27 cellular contexts compared by ENCODE assay signal in genomic region chr13:76027131-76027530, GRCh38.
"Had no signal": no experiment of that assay in that cellular context is flagged by ENCODE, and none has a peak within 500 bp of the region (broad histone marks: within the 10 kb centered on the region; RNA-seq: fewer than 3 reads in every experiment).

No MANE protein-coding gene starts in this region.

- H3K4me1 Mint-ChIP-seq: activated naive CD4-positive, alpha-beta T cell treated with anti-CD3 and anti-CD28 coated beads, Interleukin-2, amount 10 ng/mL, durations not matched to agents 7 days and 5 days; nephron; stimulated activated effector memory CD8-positive, alpha-beta T cell treated with anti-CD3 and anti-CD28 coated beads, Interleukin-12 subunit alpha, Interleukin-12 subunit beta, amount 100 ng/mL, for 72 hours had no signal

- H3K9me3 ChIP-seq: ascending aorta, esophagus muscularis mucosa, neutrophil, right lobe of liver, upper lobe of left lung, vagina had no signal

- H3K27ac ChIP-seq: ascending aorta, brain microvascular endothelial cell, esophagus muscularis mucosa, foreskin keratinocyte, heart right ventricle, neutrophil, right lobe of liver, upper lobe of left lung, vagina, VCaP had no signal

- H3K27me3 Mint-ChIP-seq: activated naive CD4-positive, alpha-beta T cell treated with anti-CD3 and anti-CD28 coated beads, Interleukin-2, amount 10 ng/mL, durations not matched to agents 7 days and 5 days; dendritic cell treated with granulocyte-macrophage colony-stimulating factor and Interleukin-4, amounts not matched to agents 40 ng/mL and 50 ng/mL, for 4 days; stimulated activated naive CD8-positive, alpha-beta T cell treated with anti-CD3 and anti-CD28 coated beads, Interleukin-15, Interleukin-2, amounts not matched to agents 100 ng/mL and 50 ng/mL, for 24 hours had no signal

- H3K9me3 Mint-ChIP-seq: activated naive CD4-positive, alpha-beta T cell treated with anti-CD3 and anti-CD28 coated beads, Interleukin-2, amount 10 ng/mL, durations not matched to agents 7 days and 5 days; activated naive CD8-positive, alpha-beta T cell treated with anti-CD3 and anti-CD28 coated beads, Interleukin-2, amount 10 ng/mL, durations not matched to agents 7 days and 5 days; activated T-cell treated with anti-CD3 and anti-CD28 coated beads, Interleukin-2, amount 50 U/mL, for 24 hours; stimulated activated naive CD8-positive, alpha-beta T cell treated with anti-CD3 and anti-CD28 coated beads, Interleukin-15, Interleukin-2, amounts not matched to agents 100 ng/mL and 50 ng/mL, for 24 hours had no signal

- H3K4me3 Mint-ChIP-seq: activated naive CD4-positive, alpha-beta T cell treated with anti-CD3 and anti-CD28 coated beads, Interleukin-2, amount 10 ng/mL, durations not matched to agents 7 days and 5 days; activated naive CD8-positive, alpha-beta T cell treated with anti-CD3 and anti-CD28 coated beads, Interleukin-2, amount 10 ng/mL, durations not matched to agents 7 days and 5 days; activated T-cell treated with anti-CD3 and anti-CD28 coated beads, Interleukin-2, amount 50 U/mL, for 24 hours; dendritic cell treated with granulocyte-macrophage colony-stimulating factor and Interleukin-4, amounts not matched to agents 40 ng/mL and 50 ng/mL, for 4 days; nephron; stimulated activated effector memory CD8-positive, alpha-beta T cell treated with anti-CD3 and anti-CD28 coated beads, Interleukin-12 subunit alpha, Interleukin-12 subunit beta, amount 100 ng/mL, for 72 hours; stimulated activated naive CD8-positive, alpha-beta T cell treated with anti-CD3 and anti-CD28 coated beads, Interleukin-15, Interleukin-2, amounts not matched to agents 100 ng/mL and 50 ng/mL, for 24 hours had no signal

- ATAC-seq: activated CD4-positive, CD25-positive, alpha-beta regulatory T cell treated with anti-CD3 and anti-CD28 coated beads, Interleukin-2, amount 50 U/mL, for 24 hours; foreskin keratinocyte; heart right ventricle; left cardiac atrium; left ventricle myocardium superior; right lobe of liver; stimulated activated effector memory CD8-positive, alpha-beta T cell treated with anti-CD3 and anti-CD28 coated beads, Interleukin-12 subunit alpha, Interleukin-12 subunit beta, amount 100 ng/mL, for 72 hours had no signal

- H3K27me3 ChIP-seq: ascending aorta, brain microvascular endothelial cell, esophagus muscularis mucosa, foreskin keratinocyte, heart right ventricle, neutrophil, upper lobe of left lung, vagina had no signal

- H3K4me3 ChIP-seq: ascending aorta, esophagus muscularis mucosa, heart right ventricle, right lobe of liver, upper lobe of left lung, vagina had no signal

- H3K27ac Mint-ChIP-seq: activated naive CD4-positive, alpha-beta T cell treated with anti-CD3 and anti-CD28 coated beads, Interleukin-2, amount 10 ng/mL, durations not matched to agents 7 days and 5 days; activated naive CD8-positive, alpha-beta T cell treated with anti-CD3 and anti-CD28 coated beads, Interleukin-2, amount 10 ng/mL, durations not matched to agents 7 days and 5 days; activated T-cell treated with anti-CD3 and anti-CD28 coated beads, Interleukin-2, amount 50 U/mL, for 24 hours; dendritic cell treated with granulocyte-macrophage colony-stimulating factor and Interleukin-4, amounts not matched to agents 40 ng/mL and 50 ng/mL, for 4 days; nephron; stimulated activated effector memory CD8-positive, alpha-beta T cell treated with anti-CD3 and anti-CD28 coated beads, Interleukin-12 subunit alpha, Interleukin-12 subunit beta, amount 100 ng/mL, for 72 hours; stimulated activated naive CD8-positive, alpha-beta T cell treated with anti-CD3 and anti-CD28 coated beads, Interleukin-15, Interleukin-2, amounts not matched to agents 100 ng/mL and 50 ng/mL, for 24 hours had no signal

- H3K4me1 ChIP-seq: ascending aorta, esophagus muscularis mucosa, foreskin keratinocyte, heart right ventricle, right lobe of liver, upper lobe of left lung, vagina had no signal

- DNase-seq: activated CD4-positive, alpha-beta T cell treated with anti-CD3 and anti-CD28 coated beads for 48 hours; activated CD4-positive, alpha-beta T cell treated with anti-CD3 and anti-CD28 coated beads, Interleukin-2, amount 50 U/mL, for 48 hours; activated CD8-positive, alpha-beta memory T cell treated with anti-CD3 and anti-CD28 coated beads, Interleukin-2, amount 50 U/mL, for 48 hours; activated gamma-delta T cell; activated naive CD4-positive, alpha-beta T cell treated with anti-CD3 and anti-CD28 coated beads, Interleukin-2, amount 10 ng/mL, durations not matched to agents 7 days and 5 days; activated naive CD8-positive, alpha-beta T cell treated with anti-CD3 and anti-CD28 coated beads, Interleukin-2, amount 10 ng/mL, durations not matched to agents 7 days and 5 days; activated T-cell treated with anti-CD3 and anti-CD28 coated beads, Interleukin-2, amount 50 U/mL, for 24 hours; brain microvascular endothelial cell; caudate nucleus; effector CD4-positive, alpha-beta T cell; foreskin keratinocyte; heart right ventricle; left cardiac atrium; left ventricle myocardium superior; right lobe of liver; stimulated activated CD4-positive, alpha-beta T cell treated with anti-CD3 and anti-CD28 coated beads, Interleukin-4, amount 100 ng/mL, for 24 hours; upper lobe of left lung had no signal

- H3K36me3 ChIP-seq: ascending aorta, brain microvascular endothelial cell, esophagus muscularis mucosa, heart right ventricle, neutrophil, right lobe of liver, upper lobe of left lung, vagina had no signal

- H3K36me3 Mint-ChIP-seq: activated naive CD4-positive, alpha-beta T cell treated with anti-CD3 and anti-CD28 coated beads, Interleukin-2, amount 10 ng/mL, durations not matched to agents 7 days and 5 days; activated naive CD8-positive, alpha-beta T cell treated with anti-CD3 and anti-CD28 coated beads, Interleukin-2, amount 10 ng/mL, durations not matched to agents 7 days and 5 days; stimulated activated effector memory CD8-positive, alpha-beta T cell treated with anti-CD3 and anti-CD28 coated beads, Interleukin-12 subunit alpha, Interleukin-12 subunit beta, amount 100 ng/mL, for 72 hours had no signal
